2 cellular contexts compared by ENCODE assay signal in the genomic region with DNA sequence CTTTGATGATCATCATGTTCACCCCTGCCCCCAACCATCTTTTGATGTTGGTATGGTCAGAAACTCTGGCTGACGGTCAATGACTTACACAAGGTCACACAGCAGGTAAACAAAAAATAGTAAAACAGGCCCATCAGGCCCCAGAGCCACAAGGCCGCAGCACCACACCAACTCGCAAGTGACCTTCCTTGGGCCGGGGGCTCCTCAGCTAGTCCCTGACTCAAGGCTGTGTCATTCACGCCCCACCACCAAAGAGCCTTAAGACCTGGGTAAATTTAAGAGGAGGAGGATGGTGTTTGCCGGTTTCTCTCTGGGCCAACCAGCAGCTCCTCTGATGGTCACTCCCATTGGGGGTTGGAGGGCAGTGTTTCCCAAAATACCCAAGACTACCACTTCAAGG.
TF ChIP-seq lines count a peak whose summit lies in the region.

No MANE protein-coding gene starts in this region.

TF ChIP-seq in HepG2, 621 proteins besides CTCF, POLR2A, EP300 and RAD21 (continues in another document):
- TF ChIP-seq ZNF781 (CRISPR knock-in tag; IDR thresholded peaks at IDR 0.05; ENCODE audit: borderline replicate concordance, not compliant biosample characterization), result no peak
- no peak for TF ChIP-seq FOXK2 (IDR thresholded peaks at IDR 0.05)
- TF ChIP-seq ZNF841 (CRISPR knock-in tag; IDR thresholded peaks at IDR 0.05; ENCODE audit: borderline replicate concordance), result no peak
- 0 out of 2 replicates have a peak, but pooled peaks have one; percentile 5 for TF ChIP-seq RFX1 (IDR thresholded peaks at IDR 0.05)
- TF ChIP-seq, protein P1, sequence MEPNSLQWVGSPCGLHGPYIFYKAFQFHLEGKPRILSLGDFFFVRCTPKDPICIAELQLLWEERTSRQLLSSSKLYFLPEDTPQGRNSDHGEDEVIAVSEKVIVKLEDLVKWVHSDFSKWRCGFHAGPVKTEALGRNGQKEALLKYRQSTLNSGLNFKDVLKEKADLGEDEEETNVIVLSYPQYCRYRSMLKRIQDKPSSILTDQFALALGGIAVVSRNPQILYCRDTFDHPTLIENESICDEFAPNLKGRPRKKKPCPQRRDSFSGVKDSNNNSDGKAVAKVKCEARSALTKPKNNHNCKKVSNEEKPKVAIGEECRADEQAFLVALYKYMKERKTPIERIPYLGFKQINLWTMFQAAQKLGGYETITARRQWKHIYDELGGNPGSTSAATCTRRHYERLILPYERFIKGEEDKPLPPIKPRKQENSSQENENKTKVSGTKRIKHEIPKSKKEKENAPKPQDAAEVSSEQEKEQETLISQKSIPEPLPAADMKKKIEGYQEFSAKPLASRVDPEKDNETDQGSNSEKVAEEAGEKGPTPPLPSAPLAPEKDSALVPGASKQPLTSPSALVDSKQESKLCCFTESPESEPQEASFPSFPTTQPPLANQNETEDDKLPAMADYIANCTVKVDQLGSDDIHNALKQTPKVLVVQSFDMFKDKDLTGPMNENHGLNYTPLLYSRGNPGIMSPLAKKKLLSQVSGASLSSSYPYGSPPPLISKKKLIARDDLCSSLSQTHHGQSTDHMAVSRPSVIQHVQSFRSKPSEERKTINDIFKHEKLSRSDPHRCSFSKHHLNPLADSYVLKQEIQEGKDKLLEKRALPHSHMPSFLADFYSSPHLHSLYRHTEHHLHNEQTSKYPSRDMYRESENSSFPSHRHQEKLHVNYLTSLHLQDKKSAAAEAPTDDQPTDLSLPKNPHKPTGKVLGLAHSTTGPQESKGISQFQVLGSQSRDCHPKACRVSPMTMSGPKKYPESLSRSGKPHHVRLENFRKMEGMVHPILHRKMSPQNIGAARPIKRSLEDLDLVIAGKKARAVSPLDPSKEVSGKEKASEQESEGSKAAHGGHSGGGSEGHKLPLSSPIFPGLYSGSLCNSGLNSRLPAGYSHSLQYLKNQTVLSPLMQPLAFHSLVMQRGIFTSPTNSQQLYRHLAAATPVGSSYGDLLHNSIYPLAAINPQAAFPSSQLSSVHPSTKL (CRISPR knock-in tag; IDR thresholded peaks at IDR 0.05), result peak; percentile 47; the same call in 1 of the 2 replicates
- TF ChIP-seq, protein P2, sequence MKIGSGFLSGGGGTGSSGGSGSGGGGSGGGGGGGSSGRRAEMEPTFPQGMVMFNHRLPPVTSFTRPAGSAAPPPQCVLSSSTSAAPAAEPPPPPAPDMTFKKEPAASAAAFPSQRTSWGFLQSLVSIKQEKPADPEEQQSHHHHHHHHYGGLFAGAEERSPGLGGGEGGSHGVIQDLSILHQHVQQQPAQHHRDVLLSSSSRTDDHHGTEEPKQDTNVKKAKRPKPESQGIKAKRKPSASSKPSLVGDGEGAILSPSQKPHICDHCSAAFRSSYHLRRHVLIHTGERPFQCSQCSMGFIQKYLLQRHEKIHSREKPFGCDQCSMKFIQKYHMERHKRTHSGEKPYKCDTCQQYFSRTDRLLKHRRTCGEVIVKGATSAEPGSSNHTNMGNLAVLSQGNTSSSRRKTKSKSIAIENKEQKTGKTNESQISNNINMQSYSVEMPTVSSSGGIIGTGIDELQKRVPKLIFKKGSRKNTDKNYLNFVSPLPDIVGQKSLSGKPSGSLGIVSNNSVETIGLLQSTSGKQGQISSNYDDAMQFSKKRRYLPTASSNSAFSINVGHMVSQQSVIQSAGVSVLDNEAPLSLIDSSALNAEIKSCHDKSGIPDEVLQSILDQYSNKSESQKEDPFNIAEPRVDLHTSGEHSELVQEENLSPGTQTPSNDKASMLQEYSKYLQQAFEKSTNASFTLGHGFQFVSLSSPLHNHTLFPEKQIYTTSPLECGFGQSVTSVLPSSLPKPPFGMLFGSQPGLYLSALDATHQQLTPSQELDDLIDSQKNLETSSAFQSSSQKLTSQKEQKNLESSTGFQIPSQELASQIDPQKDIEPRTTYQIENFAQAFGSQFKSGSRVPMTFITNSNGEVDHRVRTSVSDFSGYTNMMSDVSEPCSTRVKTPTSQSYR (CRISPR knock-in tag; IDR thresholded peaks at IDR 0.05; ENCODE audit: borderline replicate concordance), result peak; percentile 42; the same call in 1 of the 2 replicates
- TF ChIP-seq, protein P3, sequence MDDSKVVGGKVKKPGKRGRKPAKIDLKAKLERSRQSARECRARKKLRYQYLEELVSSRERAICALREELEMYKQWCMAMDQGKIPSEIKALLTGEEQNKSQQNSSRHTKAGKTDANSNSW (CRISPR knock-in tag; IDR thresholded peaks at IDR 0.05; ENCODE audit: borderline replicate concordance), result no peak
- TF ChIP-seq GATAD2A (CRISPR knock-in tag; IDR thresholded peaks at IDR 0.05), result 0 out of 2 replicates have a peak, but pooled peaks have one; percentile 13
- no peak for TF ChIP-seq RBM39 (IDR thresholded peaks at IDR 0.05; ENCODE audit: low read depth, low read length, poor library complexity, severe bottlenecking)
- TF ChIP-seq IRF2 (CRISPR knock-in tag; IDR thresholded peaks at IDR 0.05), result 0 out of 2 replicates have a peak, but pooled peaks have one; percentile 41
- TF ChIP-seq SALL1 (CRISPR knock-in tag; IDR thresholded peaks at IDR 0.05), result 0 out of 2 replicates have a peak, but pooled peaks have one; percentile 14
- peak; percentile 34; the same call in 1 of the 2 replicates for TF ChIP-seq TCF7 (IDR thresholded peaks at IDR 0.05; ENCODE audit: low read depth)
- peak; percentile 50; the same call in 1 of the 2 replicates for TF ChIP-seq FOXO1 (CRISPR knock-in tag; IDR thresholded peaks at IDR 0.05)
- TF ChIP-seq, protein P4, sequence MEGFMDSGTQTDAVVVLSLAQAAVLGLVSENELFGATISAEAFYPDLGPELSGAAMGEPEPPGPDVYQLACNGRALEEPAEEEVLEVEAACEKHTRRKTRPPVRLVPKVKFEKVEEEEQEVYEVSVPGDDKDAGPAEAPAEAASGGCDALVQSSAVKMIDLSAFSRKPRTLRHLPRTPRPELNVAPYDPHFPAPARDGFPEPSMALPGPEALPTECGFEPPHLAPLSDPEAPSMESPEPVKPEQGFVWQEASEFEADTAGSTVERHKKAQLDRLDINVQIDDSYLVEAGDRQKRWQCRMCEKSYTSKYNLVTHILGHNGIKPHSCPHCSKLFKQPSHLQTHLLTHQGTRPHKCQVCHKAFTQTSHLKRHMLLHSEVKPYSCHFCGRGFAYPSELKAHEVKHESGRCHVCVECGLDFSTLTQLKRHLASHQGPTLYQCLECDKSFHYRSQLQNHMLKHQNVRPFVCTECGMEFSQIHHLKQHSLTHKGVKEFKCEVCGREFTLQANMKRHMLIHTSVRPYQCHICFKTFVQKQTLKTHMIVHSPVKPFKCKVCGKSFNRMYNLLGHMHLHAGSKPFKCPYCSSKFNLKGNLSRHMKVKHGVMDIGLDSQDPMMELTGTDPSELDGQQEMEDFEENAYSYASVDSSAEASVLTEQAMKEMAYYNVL (CRISPR knock-in tag; IDR thresholded peaks at IDR 0.05; ENCODE audit: borderline replicate concordance), result no peak
- TF ChIP-seq ZNF749 (CRISPR knock-in tag; IDR thresholded peaks at IDR 0.05; ENCODE audit: borderline replicate concordance), result no peak

TF ChIP-seq in SK-N-SH treated with all-trans-retinoic acid at 6 μM for 48 hours, 23 proteins besides CTCF, POLR2A, EP300 and RAD21 (continued from another document):
- TF ChIP-seq PPARA (CRISPR knock-in tag; IDR thresholded peaks at IDR 0.05; ENCODE audit: borderline replicate concordance), result no peak
